9 cellular contexts compared by ENCODE assay signal in the genomic region with DNA sequence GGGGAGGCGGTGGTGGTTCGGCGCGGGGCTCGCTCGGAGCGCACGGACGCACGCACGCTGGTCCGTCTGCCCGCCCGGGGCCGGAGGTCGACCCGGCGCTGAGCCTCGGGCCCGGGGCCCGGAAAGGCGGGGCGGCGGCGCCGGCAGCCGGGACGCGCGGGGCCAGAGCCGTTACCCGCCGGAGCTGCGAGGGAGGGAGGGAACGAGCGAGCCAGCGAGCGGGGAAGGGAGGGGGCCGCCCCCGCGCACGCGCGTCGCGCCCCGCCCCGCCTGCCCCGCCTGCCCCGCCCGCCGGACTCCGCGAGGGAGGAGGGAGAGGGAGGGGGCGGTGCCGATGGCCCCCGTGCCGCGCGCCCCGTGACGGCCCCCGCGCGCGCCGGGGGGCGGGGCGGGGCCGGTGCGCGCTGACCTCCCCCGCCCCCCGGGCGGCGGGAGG. TPM values are rescaled to one million over a fixed set of nuclear protein-coding genes. Genes with fewer than 3 reads are reported as not detected.
A peak's percentile ranks its signal among the peaks of the same experiment; 100 is the strongest.
DNase-seq lines count a peak whose midpoint lies in the region; ATAC-seq, FAIRE-seq and TF ChIP-seq lines count a peak whose summit lies in the region.
"Had no signal": no experiment of that assay in that cellular context is flagged by ENCODE, and none has a peak within 500 bp of the region (broad histone marks: within the 10 kb centered on the region; RNA-seq: fewer than 3 reads in every experiment).

No MANE protein-coding gene starts in this region.

- no peak overlapping the region for H4K5ac ChIP-seq in H1 (ENCODE audit: insufficient read length, low read depth, low read length)

- no peak overlapping the region for H2BK5ac ChIP-seq in H1 (ENCODE audit: low read depth, low read length)

- peaks cover 21% of the 10 kb centered on the region for H3K79me1 ChIP-seq in H1 (ENCODE audit: low read depth, low read length)

- no peak overlapping the region; the same call in 1 of the 2 replicates for H3K27ac ChIP-seq in H1 (ENCODE audit: low read depth, low read length)
- H3K27ac ChIP-seq: KMS-11 had no signal

- H3K4me1 Mint-ChIP-seq in activated CD4-positive, alpha-beta T cell treated with anti-CD3 and anti-CD28 coated beads, Interleukin-2, amount 10 ng/mL, durations not matched to agents 24 days and 14 days = peaks cover 33% of the 10 kb centered on the region
- peaks cover 40% of the 10 kb centered on the region for H3K4me1 Mint-ChIP-seq in mesothelial cell of epicardium

- peak overlapping the region in 2 of 4 experiments; percentile 25 to 41; a peak in 2 of 7 replicates for H3K9ac ChIP-seq in H1 (replicated peaks in 1 of 4; ENCODE audit: extremely low read depth in 1 of 4, low read depth in 3 of 4, low read length in 3 of 4)
- H3K9ac ChIP-seq: KMS-11 had no signal

- H4K20me1 ChIP-seq in H1 (replicated peaks in 1 of 2; ENCODE audit: control insufficient read depth in 1 of 2, insufficient read depth in 2 of 2, low read length in 2 of 2) = peaks cover 3 to 16% of the 10 kb centered on the region in 2 experiments

- H3K23me2 ChIP-seq in H1 (ENCODE audit: low read depth, low read length) = peaks cover 30% of the 10 kb centered on the region

- WGBS in H1 (ENCODE audit: extremely low coverage in 1 of 2, insufficient coverage in 1 of 2, insufficient read length in 1 of 2, insufficient replicate concordance in 2 of 2, low coverage in 1 of 2, low lambda C conversion rate in 2 of 2, missing lambda C conversion rate in 1 of 2), 2 experiments = no CpG with 5 or more reads among the region's 76 CpGs

- no peak for TF ChIP-seq EP300 in H1 (IDR thresholded peaks at IDR 0.05; ENCODE audit: borderline replicate concordance in 1 of 2, low read depth in 2 of 2, low read length in 2 of 2)

- H4K8ac ChIP-seq in H1 (ENCODE audit: extremely low read depth, insufficient read depth, low read length) = no peak overlapping the region

- H4K91ac ChIP-seq in H1 (replicated peaks; ENCODE audit: insufficient read length, low read length) = no peak overlapping the region

- no peak overlapping the region for H3K4me3 Mint-ChIP-seq in activated CD4-positive, alpha-beta T cell treated with anti-CD3 and anti-CD28 coated beads, Interleukin-2, amount 10 ng/mL, durations not matched to agents 24 days and 14 days
- H3K4me3 Mint-ChIP-seq in mesothelial cell of epicardium = no peak overlapping the region

- peak overlapping the region; percentile 34 to 97; a peak in 2 of 4 replicates for H3K4me2 ChIP-seq in H1 (ENCODE audit: insufficient read depth in 1 of 2, low read depth in 2 of 2, low read length in 2 of 2)

- DNase-seq in AG08396 (ENCODE audit: low spot score) = peak; percentile 97
- DNase-seq in NCI-H2171 treated with DMSO at 0.1 percent for 48 hours (lab: John Stamatoyannopoulos, UW) = peak; percentile 64
- DNase-seq in activated CD4-positive, alpha-beta T cell treated with anti-CD3 and anti-CD28 coated beads, Interleukin-2, amount 10 ng/mL, durations not matched to agents 24 days and 14 days = peak; percentile 95
- no peak for DNase-seq in H1 (ENCODE audit: low read depth in 1 of 2, low spot score in 2 of 2)
- peak; percentile 73 to 74 for DNase-seq in mesothelial cell of epicardium (ENCODE audit: low spot score in 2 of 2, unreplicated experiment in 2 of 2)
- peak; percentile 43 to 50 for DNase-seq in stimulated activated CD8-positive, alpha-beta memory T cell treated with anti-CD3 and anti-CD28 coated beads, Interleukin-4, amount 100 ng/mL, for 4 hours (ENCODE audit: low read depth in 2 of 2, low spot score in 1 of 2)

- ATAC-seq in GM18502 (IDR thresholded peaks at IDR 0.05; ENCODE audit: poor library complexity, unreplicated experiment) (peak; percentile 28), HG02938 (IDR thresholded peaks at IDR 0.05; ENCODE audit: unreplicated experiment) (peak; percentile 17)

- TF ChIP-seq POLR2A in H1 (IDR thresholded peaks at IDR 0.05; ENCODE audit: control extremely low read depth in 1 of 2, low read depth in 2 of 2, low read length in 2 of 2) = no peak

- H3K14ac ChIP-seq in H1 (ENCODE audit: insufficient read length) = no peak overlapping the region

- H3K4me1 ChIP-seq in H1 (replicated peaks in 1 of 4; ENCODE audit: control insufficient read depth in 3 of 4, insufficient read depth in 4 of 4, low read length in 3 of 4) = peaks cover 9 to 42% (median 29%) of the 10 kb centered on the region in 4 experiments

- no peak for TF ChIP-seq CTCF in H1 (IDR thresholded peaks at IDR 0.05; ENCODE audit: control extremely low read depth in 1 of 3, insufficient read depth in 1 of 3, low read depth in 1 of 3, low read length in 3 of 3)
- no peak for TF ChIP-seq CTCF in mesothelial cell of epicardium (IDR thresholded peaks at IDR 0.05; ENCODE audit: unreplicated experiment)

- H3K4ac ChIP-seq in H1 (replicated peaks; ENCODE audit: insufficient read length, low read depth, low read length) = no peak overlapping the region

- no peak overlapping the region for H2BK12ac ChIP-seq in H1 (ENCODE audit: low read depth, low read length)

- H3K36me3 ChIP-seq in H1 (ENCODE audit: control insufficient read depth in 2 of 4, insufficient read depth in 4 of 4, low read length in 3 of 4) = peaks cover 9 to 21% (median 18%) of the 10 kb centered on the region in 4 experiments; a peak in 7 of 8 replicates

- no peak overlapping the region for H2BK20ac ChIP-seq in H1 (ENCODE audit: low read length)

- no peak overlapping the region for H2AFZ ChIP-seq in H1 (ENCODE audit: low read length)

- H2BK15ac ChIP-seq in H1 (ENCODE audit: low read length) = no peak overlapping the region

- no peaks in the 10 kb centered on the region for H3K9me3 Mint-ChIP-seq in activated CD4-positive, alpha-beta T cell treated with anti-CD3 and anti-CD28 coated beads, Interleukin-2, amount 10 ng/mL, durations not matched to agents 24 days and 14 days
- H3K9me3 Mint-ChIP-seq in mesothelial cell of epicardium = no peaks in the 10 kb centered on the region

- H3K27me3 ChIP-seq in H1 (replicated peaks in 1 of 4; ENCODE audit: control insufficient read depth in 3 of 4, extremely low read depth in 1 of 4, insufficient read depth in 3 of 4, low read length in 3 of 4) = no peaks in the 10 kb centered on the region

- no peak for FAIRE-seq in H1 (lab: Jason Lieb, UNC)

- H3K36me3 Mint-ChIP-seq in activated CD4-positive, alpha-beta T cell treated with anti-CD3 and anti-CD28 coated beads, Interleukin-2, amount 10 ng/mL, durations not matched to agents 24 days and 14 days (ENCODE audit: low read depth) = peaks cover 15% of the 10 kb centered on the region
- H3K36me3 Mint-ChIP-seq in mesothelial cell of epicardium = no peaks in the 10 kb centered on the region

- peaks cover 0 to 22% of the 10 kb centered on the region in 2 experiments; a peak in 2 of 4 replicates for H3K79me2 ChIP-seq in H1 (ENCODE audit: control insufficient read depth in 1 of 2, insufficient read depth in 2 of 2, low read length in 2 of 2)

- no peak overlapping the region for H3K18ac ChIP-seq in H1 (ENCODE audit: extremely low read depth, low read length)

- no peaks in the 10 kb centered on the region for H3K9me3 ChIP-seq in H1 (ENCODE audit: insufficient read depth in 2 of 2, low read depth in 1 of 2, low read length in 1 of 2)

- no peaks in the 10 kb centered on the region for H3K27me3 Mint-ChIP-seq in activated CD4-positive, alpha-beta T cell treated with anti-CD3 and anti-CD28 coated beads, Interleukin-2, amount 10 ng/mL, durations not matched to agents 24 days and 14 days
- H3K27me3 Mint-ChIP-seq in mesothelial cell of epicardium (ENCODE audit: low read depth) = no peaks in the 10 kb centered on the region

- H2BK120ac ChIP-seq in H1 (replicated peaks; ENCODE audit: low read depth, low read length) = no peak overlapping the region

- POLR2A ChIA-PET in H1 (lab: Charles Lee; ENCODE audit: partially characterized antibody) = interaction anchor here (1.0 to 4.3 kb wide), 3 partner anchors 11 to 34 kb away, joined by 3 to 20 read pairs (median 4); no protein-coding TSS in a partner anchor

- peak overlapping the region; percentile 29 to 57 (median 41); a peak in 4 of 8 replicates for H3K4me3 ChIP-seq in H1 (ENCODE audit: extremely low read depth in 1 of 4, insufficient read depth in 2 of 4, low read depth in 3 of 4, low read length in 4 of 4)

- intact Hi-C loops in activated CD4-positive, alpha-beta T cell treated with anti-CD3 and anti-CD28 coated beads, Interleukin-2, amount 10 ng/mL, durations not matched to agents 24 days and 14 days (cut with micrococcal nuclease) = loop anchor here (2.0 to 5.0 kb wide), 3 partner anchors 41 to 397 kb away; a partner anchor contains a TSS

- H2AK5ac ChIP-seq in H1 (ENCODE audit: low read depth, low read length) = no peak overlapping the region

- no peak for TF ChIP-seq RAD21 in H1 (IDR thresholded peaks at IDR 0.05 in 1 of 2, conservative IDR thresholded peaks at IDR 0.05 in 1 of 2; ENCODE audit: low read depth in 2 of 2, low read length in 2 of 2)

- CTCF ChIA-PET in H1 (lab: Charles Lee; ENCODE audit: partially characterized antibody) = interaction anchor here (1.2 to 6.6 kb wide), 3 partner anchors 9 to 41 kb away, joined by 3 to 41 read pairs (median 3); no protein-coding TSS in a partner anchor

- H3K27ac Mint-ChIP-seq in activated CD4-positive, alpha-beta T cell treated with anti-CD3 and anti-CD28 coated beads, Interleukin-2, amount 10 ng/mL, durations not matched to agents 24 days and 14 days = no peak overlapping the region
- H3K27ac Mint-ChIP-seq in mesothelial cell of epicardium = no peak overlapping the region

- no peak overlapping the region for H3K23ac ChIP-seq in H1 (ENCODE audit: insufficient read length)

- H3K56ac ChIP-seq in H1 (replicated peaks; ENCODE audit: insufficient read length, low read depth, low read length) = no peak overlapping the region

RNA-seq across cellular contexts. Expression of a gene that starts 15.0 kb away (rescaled TPM):
- total RNA-seq in activated CD4-positive, alpha-beta T cell treated with anti-CD3 and anti-CD28 coated beads, Interleukin-2, amount 10 ng/mL, durations not matched to agents 24 days and 14 days = 61.2 and 65.6 TPM in 2 replicates
- total RNA-seq in H1 (2021; fragmentation: NEBNext Ultra II Directional; extraction: Animal tissue kit (Norgen Biotek cat#: 25700)) = 43.6 and 48.4 TPM in 2 replicates
- 13.2 and 23.1 TPM in 2 replicates for polyA plus RNA-seq in H1 (2011; rRNA removed)
- 12.9 TPM for polyA plus RNA-seq in H1 (2011; cell fraction: cytosol; rRNA removed)
- 85.4 TPM for polyA plus RNA-seq in H1 (2011; cell fraction: nucleus; rRNA removed)
- polyA plus RNA-seq in H1 (2012, experiment 1 of 2) = 26.5 to 45.2 TPM (median 39.7 TPM) in 4 replicates
- 24.2 TPM for polyA plus RNA-seq in H1 (2012, experiment 2 of 2)
- polyA plus RNA-seq in H1 (2013, experiment 1 of 2) = 28.3 TPM
- 27.0 TPM for polyA plus RNA-seq in H1 (2013, experiment 2 of 2)
- polyA minus RNA-seq in H1 (2011; rRNA and poly(A)+ RNA removed) = 3.7 and 5.1 TPM in 2 replicates
- 18.2 TPM for polyA minus RNA-seq in H1 (2011; cell fraction: cytosol; rRNA and poly(A)+ RNA removed)
- polyA minus RNA-seq in H1 (2011; cell fraction: nucleus; rRNA and poly(A)+ RNA removed) = 17.1 TPM
- total RNA-seq in mesothelial cell of epicardium = 84.0 to 90.9 TPM (median 90.8 TPM) in 3 replicates

RNA-seq across cellular contexts. Expression of a gene that starts 17.8 kb away (rescaled TPM):
- total RNA-seq in activated CD4-positive, alpha-beta T cell treated with anti-CD3 and anti-CD28 coated beads, Interleukin-2, amount 10 ng/mL, durations not matched to agents 24 days and 14 days = 1.3 and 1.6 TPM in 2 replicates
- 6.7 and 7.2 TPM in 2 replicates for total RNA-seq in H1 (2021; fragmentation: NEBNext Ultra II Directional; extraction: Animal tissue kit (Norgen Biotek cat#: 25700))
- polyA plus RNA-seq in H1 (2011; rRNA removed) = 7.5 and 8.9 TPM in 2 replicates
- polyA plus RNA-seq in H1 (2011; cell fraction: cytosol; rRNA removed) = 5.1 TPM
- 5.0 TPM for polyA plus RNA-seq in H1 (2011; cell fraction: nucleus; rRNA removed)
- polyA plus RNA-seq in H1 (2012, experiment 1 of 2) = 4.3 to 7.1 TPM (median 6.5 TPM) in 4 replicates
- polyA plus RNA-seq in H1 (2012, experiment 2 of 2) = 8.1 TPM
- 4.9 TPM for polyA plus RNA-seq in H1 (2013, experiment 1 of 2)
- 4.5 TPM for polyA plus RNA-seq in H1 (2013, experiment 2 of 2)
- polyA minus RNA-seq in H1 (2011; rRNA and poly(A)+ RNA removed) = 1.9 and 2.0 TPM in 2 replicates
- polyA minus RNA-seq in H1 (2011; cell fraction: cytosol; rRNA and poly(A)+ RNA removed) = 4.7 TPM
- 2.0 TPM for polyA minus RNA-seq in H1 (2011; cell fraction: nucleus; rRNA and poly(A)+ RNA removed)
- total RNA-seq in mesothelial cell of epicardium = 1.3 to 2.0 TPM (median 1.7 TPM) in 3 replicates

RNA-seq across cellular contexts. Expression of a gene that starts 18.3 kb away (rescaled TPM):
- 49.1 and 50.4 TPM in 2 replicates for total RNA-seq in activated CD4-positive, alpha-beta T cell treated with anti-CD3 and anti-CD28 coated beads, Interleukin-2, amount 10 ng/mL, durations not matched to agents 24 days and 14 days
- total RNA-seq in H1 (2021; fragmentation: NEBNext Ultra II Directional; extraction: Animal tissue kit (Norgen Biotek cat#: 25700)) = 124 and 132 TPM in 2 replicates
- 248 and 294 TPM in 2 replicates for polyA plus RNA-seq in H1 (2011; rRNA removed)
- polyA plus RNA-seq in H1 (2011; cell fraction: cytosol; rRNA removed) = 171 TPM
- 201 TPM for polyA plus RNA-seq in H1 (2011; cell fraction: nucleus; rRNA removed)
- 95.5 to 156 TPM (median 148 TPM) in 4 replicates for polyA plus RNA-seq in H1 (2012, experiment 1 of 2)
- 202 TPM for polyA plus RNA-seq in H1 (2012, experiment 2 of 2)
- polyA plus RNA-seq in H1 (2013, experiment 1 of 2) = 109 TPM
- polyA plus RNA-seq in H1 (2013, experiment 2 of 2) = 108 TPM
- polyA minus RNA-seq in H1 (2011; rRNA and poly(A)+ RNA removed) = 61.2 and 78.8 TPM in 2 replicates
- 60.3 TPM for polyA minus RNA-seq in H1 (2011; cell fraction: cytosol; rRNA and poly(A)+ RNA removed)
- 52.6 TPM for polyA minus RNA-seq in H1 (2011; cell fraction: nucleus; rRNA and poly(A)+ RNA removed)
- 81.2 to 91.0 TPM (median 88.5 TPM) in 3 replicates for total RNA-seq in mesothelial cell of epicardium

RNA-seq across cellular contexts. Expression of a gene that starts 29.0 kb away (rescaled TPM):
- total RNA-seq in activated CD4-positive, alpha-beta T cell treated with anti-CD3 and anti-CD28 coated beads, Interleukin-2, amount 10 ng/mL, durations not matched to agents 24 days and 14 days = 0.78 and 0.82 TPM in 2 replicates
- 4.7 and 5.0 TPM in 2 replicates for total RNA-seq in H1 (2021; fragmentation: NEBNext Ultra II Directional; extraction: Animal tissue kit (Norgen Biotek cat#: 25700))
- polyA plus RNA-seq in H1 (2011; rRNA removed) = 2.3 and 4.5 TPM in 2 replicates
- 2.1 TPM for polyA plus RNA-seq in H1 (2011; cell fraction: cytosol; rRNA removed)
- 19.4 TPM for polyA plus RNA-seq in H1 (2011; cell fraction: nucleus; rRNA removed)
- polyA plus RNA-seq in H1 (2012, experiment 1 of 2) = 7.2 to 10.4 TPM (median 8.4 TPM) in 4 replicates
- polyA plus RNA-seq in H1 (2012, experiment 2 of 2) = 6.6 TPM
- polyA plus RNA-seq in H1 (2013, experiment 1 of 2) = 6.3 TPM
- polyA plus RNA-seq in H1 (2013, experiment 2 of 2) = 5.4 TPM
- 7.5 and 11.1 TPM in 2 replicates for polyA minus RNA-seq in H1 (2011; rRNA and poly(A)+ RNA removed)
- polyA minus RNA-seq in H1 (2011; cell fraction: cytosol; rRNA and poly(A)+ RNA removed) = 3.3 TPM
- 8.0 TPM for polyA minus RNA-seq in H1 (2011; cell fraction: nucleus; rRNA and poly(A)+ RNA removed)
- 0.25 to 0.92 TPM (median 0.42 TPM) in 3 replicates for total RNA-seq in mesothelial cell of epicardium

RNA-seq across cellular contexts. Expression of a gene that starts 29.2 kb away (rescaled TPM):
- 71.6 and 82.3 TPM in 2 replicates for total RNA-seq in activated CD4-positive, alpha-beta T cell treated with anti-CD3 and anti-CD28 coated beads, Interleukin-2, amount 10 ng/mL, durations not matched to agents 24 days and 14 days
- 62.7 and 73.9 TPM in 2 replicates for total RNA-seq in H1 (2021; fragmentation: NEBNext Ultra II Directional; extraction: Animal tissue kit (Norgen Biotek cat#: 25700))
- polyA plus RNA-seq in H1 (2011; rRNA removed) = 43.7 and 67.6 TPM in 2 replicates
- 45.9 TPM for polyA plus RNA-seq in H1 (2011; cell fraction: cytosol; rRNA removed)
- 144 TPM for polyA plus RNA-seq in H1 (2011; cell fraction: nucleus; rRNA removed)
- polyA plus RNA-seq in H1 (2012, experiment 1 of 2) = 39.2 to 53.3 TPM (median 50.3 TPM) in 4 replicates
- 34.9 TPM for polyA plus RNA-seq in H1 (2012, experiment 2 of 2)
- polyA plus RNA-seq in H1 (2013, experiment 1 of 2) = 40.5 TPM
- 40.3 TPM for polyA plus RNA-seq in H1 (2013, experiment 2 of 2)
- 20.2 and 23.3 TPM in 2 replicates for polyA minus RNA-seq in H1 (2011; rRNA and poly(A)+ RNA removed)
- polyA minus RNA-seq in H1 (2011; cell fraction: cytosol; rRNA and poly(A)+ RNA removed) = 39.0 TPM
- 34.2 TPM for polyA minus RNA-seq in H1 (2011; cell fraction: nucleus; rRNA and poly(A)+ RNA removed)
- total RNA-seq in mesothelial cell of epicardium = 90.4 to 106 TPM (median 92.1 TPM) in 3 replicates

Comparison
In these comparisons a context has a peak if more than half of its experiments do, and no peak if none do; other contexts are left out.
1. DNase-seq: peak in AG08396 (single experiment), NCI-H2171 treated with DMSO at 0.1 percent for 48 hours (single experiment), activated CD4-positive, alpha-beta T cell treated with anti-CD3 and anti-CD28 coated beads, Interleukin-2, amount 10 ng/mL, durations not matched to agents 24 days and 14 days (single experiment), mesothelial cell of epicardium (2 of 2) and stimulated activated CD8-positive, alpha-beta memory T cell treated with anti-CD3 and anti-CD28 coated beads, Interleukin-4, amount 100 ng/mL, for 4 hours (2 of 2); none in H1 (0 of 2).